Comparison of ENCODE assay signal across 8 cellular contexts in genomic region chr5:40689442-40689841, GRCh38. TPM values are rescaled to one million over a fixed set of nuclear protein-coding genes. Genes with fewer than 3 reads are reported as not detected.
DNase-seq lines count a peak whose midpoint lies in the region; ATAC-seq and TF ChIP-seq lines count a peak whose summit lies in the region.

No MANE protein-coding gene starts in this region.

- TF ChIP-seq CTCF in hepatocyte (IDR thresholded peaks at IDR 0.05; ENCODE audit: poor library complexity) (no peak), upper lobe of left lung (IDR thresholded peaks at IDR 0.05) (no peak), OCI-LY7 (conservative IDR thresholded peaks at IDR 0.05; ENCODE audit: low read length) (no peak)

- no peaks in the 10 kb centered on the region for H3K27me3 Mint-ChIP-seq in activated T-helper 17 cell treated with anti-CD3 and anti-CD28 coated beads, Interleukin-2, amount 50 U/mL, for 72 hours

- H3K27ac ChIP-seq in hepatocyte (no peak overlapping the region), upper lobe of left lung (peak overlapping the region in 2 of 4 donors; percentile 0 to 93), OCI-LY7 (ENCODE audit: low read depth, low read length, poor library complexity, severe bottlenecking) (no peak overlapping the region)

- peak overlapping the region; percentile 98 for H3K27ac Mint-ChIP-seq in activated T-helper 17 cell treated with anti-CD3 and anti-CD28 coated beads, Interleukin-2, amount 50 U/mL, for 72 hours

- H3K36me3 Mint-ChIP-seq in activated T-helper 17 cell treated with anti-CD3 and anti-CD28 coated beads, Interleukin-2, amount 50 U/mL, for 72 hours (ENCODE audit: low read depth), result peaks cover 96% of the 10 kb centered on the region

- H3K4me1 ChIP-seq in hepatocyte (ENCODE audit: insufficient read depth) (no peaks in the 10 kb centered on the region), upper lobe of left lung (peaks cover 10 to 32% (median 21%) of the 10 kb centered on the region in 4 donors), OCI-LY7 (ENCODE audit: insufficient read depth, low read length, poor library complexity, severe bottlenecking) (no peaks in the 10 kb centered on the region)

- H3K27me3 ChIP-seq in hepatocyte (no peaks in the 10 kb centered on the region), upper lobe of left lung (no peaks in the 10 kb centered on the region)

- H3K79me2 ChIP-seq in hepatocyte (no peaks in the 10 kb centered on the region), OCI-LY7 (ENCODE audit: insufficient read depth, low read depth, low read length) (no peaks in the 10 kb centered on the region)

- H3K4me3 Mint-ChIP-seq in activated T-helper 17 cell treated with anti-CD3 and anti-CD28 coated beads, Interleukin-2, amount 50 U/mL, for 72 hours, result peak overlapping the region; percentile 92

- 43% methylated on average over 3 of the region's 3 CpGs for WGBS in hepatocyte (ENCODE audit: low lambda C conversion rate, missing lambda C conversion rate)
- WGBS in upper lobe of left lung, 2 donors, result 27 to 28% methylated on average over 3 of the region's 3 CpGs

- intact Hi-C loops in OCI-LY7 (cut with micrococcal nuclease; ENCODE audit: unreplicated experiment), result loop anchor here (2.0 to 5.0 kb wide), 5 partner anchors 48 to 1112 kb away; no protein-coding TSS in a partner anchor

- H3K9me2 ChIP-seq in hepatocyte (replicated peaks; ENCODE audit: insufficient read depth) (no peaks in the 10 kb centered on the region), OCI-LY7 (ENCODE audit: insufficient read depth, low read length) (no peaks in the 10 kb centered on the region)

- H3K4me3 ChIP-seq in hepatocyte, result no peak overlapping the region
- H3K4me3 ChIP-seq in upper lobe of left lung, result no peak overlapping the region
- H3K4me3 ChIP-seq in OCI-LY7 (ENCODE audit: low read depth, low read length, poor library complexity, severe bottlenecking), result no peak overlapping the region

- no TSS peak for BruUV-seq in OCI-LY7 (replicated peaks; lab: Mats Ljungman, UMichigan)

- H3K36me3 ChIP-seq in hepatocyte (replicated peaks; ENCODE audit: insufficient read depth, low read depth) (no peaks in the 10 kb centered on the region), upper lobe of left lung (peaks cover 0 to 15% (median 9%) of the 10 kb centered on the region in 4 donors), OCI-LY7 (ENCODE audit: insufficient read depth, low read length) (no peaks in the 10 kb centered on the region)

- TF ChIP-seq POLR2A in upper lobe of left lung (IDR thresholded peaks at IDR 0.05), result no peak

- ATAC-seq in GM18870 (IDR thresholded peaks at IDR 0.05; ENCODE audit: unreplicated experiment) (peak; percentile 58), upper lobe of left lung (ENCODE audit: low FRiP score in 2 of 2) (peak; percentile 69 to 87)
- ATAC-seq in activated T-helper 17 cell treated with anti-CD3 and anti-CD28 coated beads, Interleukin-2, amount 50 U/mL, for 72 hours (replicated peaks), result peak; percentile 82

- no peak overlapping the region for H2AFZ ChIP-seq in hepatocyte
- no peak overlapping the region for H2AFZ ChIP-seq in OCI-LY7 (ENCODE audit: low read length)

- H4K20me1 ChIP-seq in hepatocyte (ENCODE audit: insufficient read depth, poor library complexity, severe bottlenecking) (no peaks in the 10 kb centered on the region), OCI-LY7 (ENCODE audit: insufficient read depth, low read length) (no peaks in the 10 kb centered on the region)

- POLR2A ChIA-PET in OCI-LY7 (lab: Charles Lee), result interaction anchor here (0.8 kb wide), 1 partner anchor 90 kb away, joined by 4 read pairs; no protein-coding TSS in a partner anchor

- no peak for TF ChIP-seq EP300 in upper lobe of left lung (IDR thresholded peaks at IDR 0.05)

- H3K4me2 ChIP-seq in hepatocyte, result no peak overlapping the region
- H3K4me2 ChIP-seq in OCI-LY7 (ENCODE audit: low read length), result no peak overlapping the region

- CTCF ChIA-PET in OCI-LY7 (lab: Charles Lee; ENCODE audit: unreplicated experiment), result no interaction called here

- H3K9me3 Mint-ChIP-seq in activated T-helper 17 cell treated with anti-CD3 and anti-CD28 coated beads, Interleukin-2, amount 50 U/mL, for 72 hours, result no peaks in the 10 kb centered on the region

- H3K9me3 ChIP-seq in hepatocyte (ENCODE audit: low read depth), result no peaks in the 10 kb centered on the region
- H3K9me3 ChIP-seq in upper lobe of left lung, result no peaks in the 10 kb centered on the region
- H3K9me3 ChIP-seq in OCI-LY7 (ENCODE audit: low read length), result no peaks in the 10 kb centered on the region

- DNase-seq in AG08396 (ENCODE audit: low spot score) (peak; percentile 70), HS-5 (ENCODE audit: low read depth) (peak; percentile 99), hepatocyte (ENCODE audit: low spot score) (peak; percentile 68), upper lobe of left lung (no peak), OCI-LY7 (ENCODE audit: low spot score) (no peak), NCI-H345 (lab: John Stamatoyannopoulos, UW) (no peak)

- peaks cover 47% of the 10 kb centered on the region for H3K4me1 Mint-ChIP-seq in activated T-helper 17 cell treated with anti-CD3 and anti-CD28 coated beads, Interleukin-2, amount 50 U/mL, for 72 hours

RNA-seq across cellular contexts. Expression of gene PTGER4, which starts 9.7 kb away (rescaled TPM):
- total RNA-seq in activated T-helper 17 cell treated with anti-CD3 and anti-CD28 coated beads, Interleukin-2, amount 50 U/mL, for 72 hours, result 100 to 1,000 TPM in 1 of 2 donors, 10 to 100 TPM in 1; 42.6 to 100 TPM
- total RNA-seq in hepatocyte (1.4 and 7.1 TPM in 2 replicates), upper lobe of left lung (10 to 100 TPM; 33.9 to 64.1 (median 45.8) TPM), OCI-LY7 (2022) (0.49 TPM in 1 of 2 replicates, not detected in the other)
- 1.4 and 3.6 TPM in 2 replicates for polyA plus RNA-seq in hepatocyte
- 1.4 and 2.0 TPM in 2 replicates for total RNA-seq in OCI-LY7 (2014; rRNA removed; shearing (Covaris generic))

Comparison
In these comparisons a context has a peak if more than half of its experiments do, and no peak if none do; other contexts are left out.
1. DNase-seq: peak in AG08396 (single experiment), HS-5 (single experiment) and hepatocyte (single experiment); none in upper lobe of left lung (0 of 2), OCI-LY7 (single experiment) and NCI-H345 (single experiment).
2. Peak in every context shown above with its lines, with median percentiles within 50 percentile points of each other: ATAC-seq.